8 cellular contexts compared by ENCODE assay signal in genomic region chr1:100354971-100355394, GRCh38. TPM values are rescaled to one million over a fixed set of nuclear protein-coding genes. Genes with fewer than 3 reads are reported as not detected.
A peak's percentile ranks its signal among the peaks of the same experiment; 100 is the strongest.
DNase-seq lines count a peak whose midpoint lies in the region; ATAC-seq and TF ChIP-seq lines count a peak whose summit lies in the region.

No MANE protein-coding gene starts in this region.

- H3K27ac ChIP-seq in VCaP: peak overlapping the region; percentile 90
- no peak overlapping the region for H3K27ac ChIP-seq in iPS-18a (ENCODE audit: low read length)
- no peak overlapping the region for H3K27ac ChIP-seq in upper lobe of right lung

- TF ChIP-seq CTCF in VCaP (conservative IDR thresholded peaks at IDR 0.05): no peak
- no peak for TF ChIP-seq CTCF in upper lobe of right lung (IDR thresholded peaks at IDR 0.05)

- H3K4me1 Mint-ChIP-seq in IgD-negative memory B cell: peaks cover 39 to 56% (median 40%) of the 10 kb centered on the region in 3 donors

- peak overlapping the region in 2 of 3 donors; percentile 6 to 68 for H3K27ac Mint-ChIP-seq in IgD-negative memory B cell

- no peaks in the 10 kb centered on the region for H3K27me3 ChIP-seq in iPS-18a (ENCODE audit: control insufficient read depth, insufficient read depth, low read length)
- H3K27me3 ChIP-seq in upper lobe of right lung: no peaks in the 10 kb centered on the region

- H3K9ac ChIP-seq in iPS-18a (ENCODE audit: low read length): no peak overlapping the region

- H3K36me3 Mint-ChIP-seq in IgD-negative memory B cell: peaks cover 2% of the 10 kb centered on the region

- H3K9me3 Mint-ChIP-seq in IgD-negative memory B cell: no peaks in the 10 kb centered on the region

- in situ Hi-C loops in Caki2 (cut with HindIII; ENCODE audit: low pct_unique_long_range_greater_than_20kb, low sequenced_read_pairs): no loop called here

- DNase-seq in Caki2 (ENCODE audit: low read depth): peak; percentile 58
- no peak for DNase-seq in upper lobe of right lung
- no peak for DNase-seq in NK-92 treated with Interleukin-12 subunit alpha and Interleukin-12 subunit beta, amount 100 ng/mL, for 24 hours (lab: John Stamatoyannopoulos, UW)

- H3K27me3 Mint-ChIP-seq in IgD-negative memory B cell: no peaks in the 10 kb centered on the region

- peak overlapping the region; percentile 68 to 100 (median 99) for H3K4me3 Mint-ChIP-seq in IgD-negative memory B cell

- H3K9me3 ChIP-seq in iPS-18a (ENCODE audit: control insufficient read depth, low read depth, low read length) (no peaks in the 10 kb centered on the region), upper lobe of right lung (no peaks in the 10 kb centered on the region)

- ATAC-seq in upper lobe of right lung (peak; percentile 21), HG02852 (IDR thresholded peaks at IDR 0.05; ENCODE audit: unreplicated experiment) (no peak), HG02571 (IDR thresholded peaks at IDR 0.05; ENCODE audit: unreplicated experiment) (no peak)

- peak overlapping the region; percentile 10 for H3K4me3 ChIP-seq in iPS-18a (ENCODE audit: low read length)
- H3K4me3 ChIP-seq in upper lobe of right lung: peak overlapping the region; percentile 83

- H3K4me1 ChIP-seq in iPS-18a (ENCODE audit: control insufficient read depth, low read depth, low read length) (peaks cover 17% of the 10 kb centered on the region), upper lobe of right lung (peaks cover 13% of the 10 kb centered on the region)

- H3K36me3 ChIP-seq in iPS-18a (ENCODE audit: control insufficient read depth, low read depth, low read length): peaks cover 5% of the 10 kb centered on the region
- H3K36me3 ChIP-seq in upper lobe of right lung: no peaks in the 10 kb centered on the region

- intact Hi-C loops in upper lobe of right lung (cut with DNase I): no loop called here

RNA-seq across cellular contexts. Expression of gene CDC14A, which starts 2.7 kb away (rescaled TPM):
- total RNA-seq in Caki2 (2014; rRNA removed; shearing (Covaris generic); ENCODE audit: low replicate concordance): 5.1 and 6.5 TPM in 2 replicates
- 11.5 TPM for polyA plus RNA-seq in IgD-negative memory B cell
- 12.0 TPM for total RNA-seq in upper lobe of right lung
